Comparison of ENCODE assay signal across 15 cellular contexts in genomic region chr17:7224661-7225111, GRCh38. TPM values are rescaled to one million over a fixed set of nuclear protein-coding genes. Genes with fewer than 3 reads are reported as not detected.
DNase-seq lines count a peak whose midpoint lies in the region; FAIRE-seq and TF ChIP-seq lines count a peak whose summit lies in the region.
"Had no signal": no experiment of that assay in that cellular context is flagged by ENCODE, and none has a peak within 500 bp of the region (broad histone marks: within the 10 kb centered on the region; RNA-seq: fewer than 3 reads in every experiment).

No MANE protein-coding gene starts in this region.

- no peaks in the 10 kb centered on the region for H3K9me3 Mint-ChIP-seq in activated CD4-positive, alpha-beta T cell treated with anti-CD3 and anti-CD28 coated beads, Interleukin-2, amount 10 ng/mL, durations not matched to agents 7 days and 5 days
- H3K9me3 Mint-ChIP-seq: CD8-positive, alpha-beta T cell; naive thymus-derived CD4-positive, alpha-beta T cell; T-helper 2 cell treated with Interferon-gamma antibody and Interleukin-4, amounts not matched to agents 5 μg/mL and 100 μg/mL, for 36 hours had no signal

- H3K4me1 Mint-ChIP-seq in activated CD4-positive, alpha-beta T cell treated with anti-CD3 and anti-CD28 coated beads, Interleukin-2, amount 10 ng/mL, durations not matched to agents 7 days and 5 days: peaks cover 19% of the 10 kb centered on the region

- no peak overlapping the region for H3K4me3 Mint-ChIP-seq in activated CD4-positive, alpha-beta T cell treated with anti-CD3 and anti-CD28 coated beads, Interleukin-2, amount 10 ng/mL, durations not matched to agents 7 days and 5 days
- H3K4me3 Mint-ChIP-seq: CD8-positive, alpha-beta T cell; naive thymus-derived CD4-positive, alpha-beta T cell; T-helper 2 cell treated with Interferon-gamma antibody and Interleukin-4, amounts not matched to agents 5 μg/mL and 100 μg/mL, for 36 hours had no signal

- no peak for FAIRE-seq in kidney (lab: Jason Lieb, UNC)
- FAIRE-seq: bronchial epithelial cell had no signal

- POLR2A ChIA-PET in RWPE1 (lab: Yijun Ruan, JAX; ENCODE audit: low non-redundant PET): no interaction called here
- POLR2A ChIA-PET in activated CD4-positive, alpha-beta T cell treated with anti-CD3 and anti-CD28 coated beads, Interleukin-2, amount 10 ng/mL, durations not matched to agents 7 days and 5 days (lab: Charles Lee): no interaction called here

- H3K36me3 Mint-ChIP-seq in activated CD4-positive, alpha-beta T cell treated with anti-CD3 and anti-CD28 coated beads, Interleukin-2, amount 10 ng/mL, durations not matched to agents 7 days and 5 days (ENCODE audit: low read depth): peaks cover 37% of the 10 kb centered on the region

- CTCF ChIA-PET in RWPE1 (lab: Yijun Ruan, JAX): interaction anchor here (0.6 kb wide), 2 partner anchors 8 to 60 kb away, joined by 3 to 4 read pairs; no protein-coding TSS in a partner anchor
- CTCF ChIA-PET in activated CD4-positive, alpha-beta T cell treated with anti-CD3 and anti-CD28 coated beads, Interleukin-2, amount 10 ng/mL, durations not matched to agents 7 days and 5 days (lab: Charles Lee): interaction anchor here (0.7 to 1.2 kb wide), 4 partner anchors 10 to 32 kb away, joined by 3 to 5 read pairs (median 4); partner anchors contain the start of gene DVL2

- no peak for DNase-seq in RWPE1 (ENCODE audit: low spot score)
- DNase-seq in kidney: peak; percentile 64
- no peak for DNase-seq in COLO829 (ENCODE audit: low spot score)
- no peak for DNase-seq in RPMI8226
- no peak for DNase-seq in activated CD4-positive, alpha-beta T cell treated with anti-CD3 and anti-CD28 coated beads, Interleukin-2, amount 10 ng/mL, durations not matched to agents 7 days and 5 days
- DNase-seq: CD8-positive, alpha-beta T cell; DMS79; head of caudate nucleus; naive thymus-derived CD4-positive, alpha-beta T cell; NCI-H1417 treated with DMSO at 0.1 percent for 48 hours; NCI-H526 had no signal

- H3K9ac ChIP-seq in BLaER1 treated with 17β-estradiol and CSF1 and Interleukin-3, amounts not matched to agents 10 nM and 100 nM: peak overlapping the region in 7 of 11 experiments; percentile 1 to 50 (median 26); a peak in 7 of 22 replicates
- H3K9ac ChIP-seq in kidney (ENCODE audit: low read length in 2 of 2): no peak overlapping the region
- H3K9ac ChIP-seq: parathyroid adenoma had no signal

- intact Hi-C loops in kidney (cut with DNase I): no loop called here

- no peak overlapping the region for H3K4me3 ChIP-seq in BLaER1 treated with 17β-estradiol and CSF1 and Interleukin-3, amounts not matched to agents 10 nM and 100 nM
- H3K4me3 ChIP-seq in kidney (ENCODE audit: low read length in 2 of 2): no peak overlapping the region

- H3K4me1 ChIP-seq in BLaER1 treated with 17β-estradiol and CSF1 and Interleukin-3, amounts not matched to agents 10 nM and 100 nM: peaks cover 14 to 32% (median 29%) of the 10 kb centered on the region in 10 experiments
- H3K4me1 ChIP-seq in kidney (ENCODE audit: control insufficient read depth in 1 of 2, insufficient read depth in 1 of 2, low read depth in 1 of 2, low read length in 2 of 2): peaks cover 17 to 34% of the 10 kb centered on the region in 2 donors

- peak overlapping the region in 1 of 11 experiments; percentile 1; a peak in 1 of 22 replicates for H3K27ac ChIP-seq in BLaER1 treated with 17β-estradiol and CSF1 and Interleukin-3, amounts not matched to agents 10 nM and 100 nM
- H3K27ac ChIP-seq in RWPE1 (peak overlapping the region; percentile 99), kidney (ENCODE audit: low read depth in 2 of 2, low read length in 2 of 2) (no peak overlapping the region)

- no peaks in the 10 kb centered on the region for H3K27me3 Mint-ChIP-seq in activated CD4-positive, alpha-beta T cell treated with anti-CD3 and anti-CD28 coated beads, Interleukin-2, amount 10 ng/mL, durations not matched to agents 7 days and 5 days
- H3K27me3 Mint-ChIP-seq: naive thymus-derived CD4-positive, alpha-beta T cell had no signal

- TF ChIP-seq CTCF in RWPE1 (conservative IDR thresholded peaks at IDR 0.05; ENCODE audit: low read depth): no peak
- no peak for TF ChIP-seq CTCF in kidney (IDR thresholded peaks at IDR 0.05; ENCODE audit: borderline replicate concordance, extremely low read depth, insufficient read depth)

- H3K4me2 ChIP-seq in BLaER1 treated with 17β-estradiol and CSF1 and Interleukin-3, amounts not matched to agents 10 nM and 100 nM: no peak overlapping the region

- peaks cover 14 to 88% (median 46%) of the 10 kb centered on the region in 11 experiments; a peak in 20 of 22 replicates for H4K20me1 ChIP-seq in BLaER1 treated with 17β-estradiol and CSF1 and Interleukin-3, amounts not matched to agents 10 nM and 100 nM

- no peaks in the 10 kb centered on the region for H3K9me3 ChIP-seq in BLaER1 treated with 17β-estradiol and CSF1 and Interleukin-3, amounts not matched to agents 10 nM and 100 nM (replicated peaks in 1 of 11)
- H3K9me3 ChIP-seq in kidney (ENCODE audit: control insufficient read depth in 1 of 2, low read length in 2 of 2): no peaks in the 10 kb centered on the region

- peaks cover 82 to 89% (median 84%) of the 10 kb centered on the region in 11 experiments for H3K36me3 ChIP-seq in BLaER1 treated with 17β-estradiol and CSF1 and Interleukin-3, amounts not matched to agents 10 nM and 100 nM
- peaks cover 47 to 68% of the 10 kb centered on the region in 2 donors for H3K36me3 ChIP-seq in kidney (ENCODE audit: control insufficient read depth in 1 of 2, insufficient read depth in 2 of 2, low read length in 2 of 2)

- no peaks in the 10 kb centered on the region for H3K27me3 ChIP-seq in BLaER1 treated with 17β-estradiol and CSF1 and Interleukin-3, amounts not matched to agents 10 nM and 100 nM

- no peak overlapping the region for H3K27ac Mint-ChIP-seq in activated CD4-positive, alpha-beta T cell treated with anti-CD3 and anti-CD28 coated beads, Interleukin-2, amount 10 ng/mL, durations not matched to agents 7 days and 5 days
- H3K27ac Mint-ChIP-seq: CD8-positive, alpha-beta T cell; T-helper 2 cell treated with Interferon-gamma antibody and Interleukin-4, amounts not matched to agents 5 μg/mL and 100 μg/mL, for 36 hours had no signal

RNA-seq across cellular contexts. Expression of gene ACADVL, which starts 4.9 kb away (rescaled TPM):
- 689 TPM for total RNA-seq in kidney
- 1,202 TPM for polyA plus RNA-seq in kidney (ENCODE audit: insufficient read depth, low read depth, low replicate concordance)
- 100 to 1,000 TPM; 338 to 370 TPM for total RNA-seq in activated CD4-positive, alpha-beta T cell treated with anti-CD3 and anti-CD28 coated beads, Interleukin-2, amount 10 ng/mL, durations not matched to agents 7 days and 5 days

RNA-seq across cellular contexts. Expression of gene DLG4, which starts 5.0 kb away (rescaled TPM):
- 18.9 TPM for total RNA-seq in kidney
- 6.6 TPM for polyA plus RNA-seq in kidney (ENCODE audit: insufficient read depth, low read depth, low replicate concordance)
- 1 to 10 TPM; 9.4 to 9.5 TPM for total RNA-seq in activated CD4-positive, alpha-beta T cell treated with anti-CD3 and anti-CD28 coated beads, Interleukin-2, amount 10 ng/mL, durations not matched to agents 7 days and 5 days

RNA-seq across cellular contexts. Expression of gene DVL2, which starts 9.6 kb away (rescaled TPM):
- total RNA-seq in kidney: 35.8 TPM
- polyA plus RNA-seq in kidney (ENCODE audit: insufficient read depth, low read depth, low replicate concordance): 18.0 TPM
- total RNA-seq in activated CD4-positive, alpha-beta T cell treated with anti-CD3 and anti-CD28 coated beads, Interleukin-2, amount 10 ng/mL, durations not matched to agents 7 days and 5 days: 10 to 100 TPM; 53.2 TPM

RNA-seq across cellular contexts. Expression of gene PHF23, which starts 14.6 kb away (rescaled TPM):
- total RNA-seq in kidney: 28.1 TPM
- polyA plus RNA-seq in kidney (ENCODE audit: insufficient read depth, low read depth, low replicate concordance): 48.5 TPM
- 10 to 100 TPM; 55.9 to 59.2 TPM for total RNA-seq in activated CD4-positive, alpha-beta T cell treated with anti-CD3 and anti-CD28 coated beads, Interleukin-2, amount 10 ng/mL, durations not matched to agents 7 days and 5 days

RNA-seq across cellular contexts. Expression of gene GABARAP, which starts 17.6 kb away (rescaled TPM):
- 477 TPM for total RNA-seq in kidney
- polyA plus RNA-seq in kidney (ENCODE audit: insufficient read depth, low read depth, low replicate concordance): 1,483 TPM
- total RNA-seq in activated CD4-positive, alpha-beta T cell treated with anti-CD3 and anti-CD28 coated beads, Interleukin-2, amount 10 ng/mL, durations not matched to agents 7 days and 5 days: 100 to 1,000 TPM; 256 to 279 TPM

Comparison
In these comparisons a context has a peak if more than half of its experiments do, and no peak if none do; other contexts are left out.
1. H3K9ac ChIP-seq: peak in BLaER1 treated with 17β-estradiol and CSF1 and Interleukin-3, amounts not matched to agents 10 nM and 100 nM (7 of 11); none in kidney (0 of 2).